ENCODE assay signal across 8 cellular contexts in the genomic region with DNA sequence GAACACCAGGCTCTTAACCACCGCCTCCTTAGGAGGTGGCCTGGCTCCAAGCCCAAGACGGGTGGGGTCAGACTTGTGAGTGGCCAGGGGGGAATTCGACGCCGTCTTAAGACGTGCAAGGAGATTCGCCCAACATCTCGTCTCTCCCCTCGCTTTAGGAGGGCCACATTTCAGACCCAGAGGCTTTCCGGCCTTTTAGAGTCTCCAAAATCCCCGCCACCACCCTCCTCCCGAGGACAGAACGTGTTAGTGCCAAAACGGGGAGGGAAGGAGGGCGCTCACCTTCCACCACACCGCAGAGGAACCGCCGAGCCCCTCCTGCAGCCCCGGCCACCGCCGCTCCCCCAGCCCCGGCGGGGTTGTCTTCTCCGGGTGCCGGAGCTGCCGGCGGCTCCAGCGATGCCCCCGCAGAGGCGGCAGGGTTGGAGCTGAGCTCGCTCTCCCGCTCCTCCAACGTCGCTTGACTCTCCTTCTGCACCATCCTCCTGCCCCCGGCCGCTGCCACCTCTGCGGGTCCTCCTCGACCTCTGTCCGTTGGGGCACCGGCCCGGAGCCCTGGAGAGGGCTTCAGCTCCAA. TPM values are rescaled to one million over a fixed set of nuclear protein-coding genes. Genes with fewer than 3 reads are reported as not detected.
DNase-seq lines count a peak whose midpoint lies in the region; ATAC-seq and TF ChIP-seq lines count a peak whose summit lies in the region.

No MANE protein-coding gene starts in this region.

- H3K4me1 Mint-ChIP-seq in CD4-positive, alpha-beta T cell (ENCODE audit: low read depth): peaks cover 55% of the 10 kb centered on the region
- peaks cover 45% of the 10 kb centered on the region for H3K4me1 Mint-ChIP-seq in activated naive CD4-positive, alpha-beta T cell treated with anti-CD3 and anti-CD28 coated beads, Interleukin-2, amount 10 ng/mL, durations not matched to agents 7 days and 5 days
- peaks cover 33% of the 10 kb centered on the region for H3K4me1 Mint-ChIP-seq in neural progenitor cell

- H3K27ac ChIP-seq in CD4-positive, alpha-beta T cell (ENCODE audit: low read depth, low read length): peak overlapping the region; percentile 87
- H3K27ac ChIP-seq in neural progenitor cell: peak overlapping the region; percentile 100

- peaks cover 53% of the 10 kb centered on the region for H4K20me1 ChIP-seq in neural progenitor cell (ENCODE audit: low read depth)

- DNase-seq in CD4-positive, alpha-beta T cell: peak in 4 of 10 experiments; percentile 15 to 50 (median 36)
- DNase-seq in NCI-H446 treated with DMSO at 0.1 percent for 48 hours (lab: John Stamatoyannopoulos, UW) (peak; percentile 4), foreskin melanocyte (peak; percentile 56), neural progenitor cell (ENCODE audit: low spot score) (peak; percentile 74), GM13977 (ENCODE audit: low spot score) (no peak), NCI-H1694 treated with DMSO at 0.1 percent for 48 hours (lab: John Stamatoyannopoulos, UW) (no peak)
- DNase-seq in activated naive CD4-positive, alpha-beta T cell treated with anti-CD3 and anti-CD28 coated beads, Interleukin-2, amount 10 ng/mL, durations not matched to agents 7 days and 5 days: peak; percentile 58

- peaks cover 74% of the 10 kb centered on the region for H3K79me2 ChIP-seq in neural progenitor cell (ENCODE audit: low read depth)

- no peak for TF ChIP-seq CTCF in CD4-positive, alpha-beta T cell (IDR thresholded peaks at IDR 0.05)
- TF ChIP-seq CTCF in neural progenitor cell (IDR thresholded peaks at IDR 0.05): no peak
- no peak for TF ChIP-seq CTCF in GM13977 (IDR thresholded peaks at IDR 0.05; ENCODE audit: extremely low read depth, insufficient read depth, missing control alignments)

- peaks cover 26% of the 10 kb centered on the region for H3K4me1 ChIP-seq in neural progenitor cell

- H3K27me3 Mint-ChIP-seq in CD4-positive, alpha-beta T cell: no peaks in the 10 kb centered on the region
- peaks cover 4% of the 10 kb centered on the region for H3K27me3 Mint-ChIP-seq in activated naive CD4-positive, alpha-beta T cell treated with anti-CD3 and anti-CD28 coated beads, Interleukin-2, amount 10 ng/mL, durations not matched to agents 7 days and 5 days
- no peaks in the 10 kb centered on the region for H3K27me3 Mint-ChIP-seq in neural progenitor cell (ENCODE audit: insufficient read depth, low read depth)

- intact Hi-C loops in CD4-positive, alpha-beta T cell (cut with DNase I, micrococcal nuclease): loop anchor here (1.0 to 10.0 kb wide), 8 partner anchors 13 to 927 kb away; partner anchors contain the start of genes NPM3 (in 2 of the 2), ARMH3 (in 1 of the 2), FBXW4 (in 1 of the 2) and NOLC1 (in 1 of the 2)

- CTCF ChIA-PET in CD4-positive, alpha-beta T cell (lab: Charles Lee): interaction anchor here (1.0 to 1.8 kb wide), 5 partner anchors 11 to 36 kb away, joined by 3 to 21 read pairs (median 10); partner anchors contain the start of gene NPM3
- CTCF ChIA-PET in activated naive CD4-positive, alpha-beta T cell treated with anti-CD3 and anti-CD28 coated beads, Interleukin-2, amount 10 ng/mL, durations not matched to agents 7 days and 5 days (lab: Charles Lee): interaction anchor here (1.0 to 2.9 kb wide), 5 partner anchors 12 to 36 kb away, joined by 3 to 19 read pairs (median 8); no protein-coding TSS in a partner anchor

- peak overlapping the region; percentile 94 for H3K4me3 ChIP-seq in neural progenitor cell

- peak overlapping the region; percentile 99 for H3K4me3 Mint-ChIP-seq in CD4-positive, alpha-beta T cell
- peak overlapping the region; percentile 89 for H3K4me3 Mint-ChIP-seq in activated naive CD4-positive, alpha-beta T cell treated with anti-CD3 and anti-CD28 coated beads, Interleukin-2, amount 10 ng/mL, durations not matched to agents 7 days and 5 days
- peak overlapping the region; percentile 90 for H3K4me3 Mint-ChIP-seq in neural progenitor cell

- H2AFZ ChIP-seq in neural progenitor cell (replicated peaks): no peak overlapping the region

- peaks cover 9% of the 10 kb centered on the region for H3K36me3 ChIP-seq in neural progenitor cell

- in situ Hi-C loops in GM13977 (cut with MboI; ENCODE audit: low pct_unique_long_range_greater_than_20kb, low sequenced_read_pairs, unreplicated experiment): no loop called here

- peak; percentile 2 for ATAC-seq in CD4-positive, alpha-beta T cell (ENCODE audit: poor library complexity)
- peak; percentile 4 for ATAC-seq in GM21381 (IDR thresholded peaks at IDR 0.05; ENCODE audit: unreplicated experiment)

- H3K9me3 ChIP-seq in CD4-positive, alpha-beta T cell (ENCODE audit: control insufficient read depth, low read length): no peaks in the 10 kb centered on the region
- no peaks in the 10 kb centered on the region for H3K9me3 ChIP-seq in neural progenitor cell (ENCODE audit: low read depth)

- peak overlapping the region; percentile 99 for H3K9ac ChIP-seq in neural progenitor cell

- H3K27ac Mint-ChIP-seq in CD4-positive, alpha-beta T cell: peak overlapping the region; percentile 96
- peak overlapping the region; percentile 96 for H3K27ac Mint-ChIP-seq in activated naive CD4-positive, alpha-beta T cell treated with anti-CD3 and anti-CD28 coated beads, Interleukin-2, amount 10 ng/mL, durations not matched to agents 7 days and 5 days
- H3K27ac Mint-ChIP-seq in neural progenitor cell: peak overlapping the region; percentile 100

- peaks cover 29% of the 10 kb centered on the region for H3F3A ChIP-seq in neural progenitor cell (ENCODE audit: low read depth)

- POLR2A ChIA-PET in CD4-positive, alpha-beta T cell (lab: Charles Lee): interaction anchor here (0.6 to 11.5 kb wide), 24 partner anchors 14 to 897 kb away, joined by 3 to 223 read pairs (median 4); partner anchors contain the start of genes ACTR1A, ARL3, ARMH3 and DPCD

- peak overlapping the region; percentile 91 for H3K4me2 ChIP-seq in neural progenitor cell

- H3K9me3 Mint-ChIP-seq in CD4-positive, alpha-beta T cell: no peaks in the 10 kb centered on the region
- no peaks in the 10 kb centered on the region for H3K9me3 Mint-ChIP-seq in activated naive CD4-positive, alpha-beta T cell treated with anti-CD3 and anti-CD28 coated beads, Interleukin-2, amount 10 ng/mL, durations not matched to agents 7 days and 5 days
- H3K9me3 Mint-ChIP-seq in neural progenitor cell: no peaks in the 10 kb centered on the region

- peaks cover 55% of the 10 kb centered on the region for H3K36me3 Mint-ChIP-seq in CD4-positive, alpha-beta T cell (ENCODE audit: low read depth)
- H3K36me3 Mint-ChIP-seq in activated naive CD4-positive, alpha-beta T cell treated with anti-CD3 and anti-CD28 coated beads, Interleukin-2, amount 10 ng/mL, durations not matched to agents 7 days and 5 days: peaks cover 42% of the 10 kb centered on the region
- H3K36me3 Mint-ChIP-seq in neural progenitor cell: peaks cover 9% of the 10 kb centered on the region

- no peaks in the 10 kb centered on the region for H3K27me3 ChIP-seq in CD4-positive, alpha-beta T cell (ENCODE audit: control insufficient read depth, insufficient read depth, low read length)
- no peaks in the 10 kb centered on the region for H3K27me3 ChIP-seq in neural progenitor cell

RNA-seq across cellular contexts. Expression of gene OGA, which starts 0.6 kb away (rescaled TPM):
- 100 to 1,000 TPM; 395 to 416 TPM for total RNA-seq in CD4-positive, alpha-beta T cell
- 197 and 275 TPM in 2 replicates for total RNA-seq in neural progenitor cell (ENCODE audit: low replicate concordance)

RNA-seq across cellular contexts. Expression of gene KCNIP2, which starts 26.0 kb away (rescaled TPM):
- 1 to 10 TPM in 1 of 2 experiments, under 1 TPM in 1; 0.77 to 1.6 TPM for total RNA-seq in CD4-positive, alpha-beta T cell
- total RNA-seq in neural progenitor cell (ENCODE audit: low replicate concordance): 2.4 and 5.5 TPM in 2 replicates

RNA-seq across cellular contexts. Expression of gene NPM3, which starts 34.4 kb away (rescaled TPM):
- 10 to 100 TPM; 15.5 to 15.8 TPM for total RNA-seq in CD4-positive, alpha-beta T cell
- 93.1 and 149 TPM in 2 replicates for total RNA-seq in neural progenitor cell (ENCODE audit: low replicate concordance)

RNA-seq across cellular contexts. Expression of gene FGF8, which starts 41.7 kb away (rescaled TPM):
- not detected for total RNA-seq in CD4-positive, alpha-beta T cell
- total RNA-seq in neural progenitor cell (ENCODE audit: low replicate concordance): 17.6 and 32.2 TPM in 2 replicates

Comparison
In these comparisons a context has a peak if more than half of its experiments do, and no peak if none do; other contexts are left out.
1. DNase-seq: peak in NCI-H446 treated with DMSO at 0.1 percent for 48 hours (single experiment), activated naive CD4-positive, alpha-beta T cell treated with anti-CD3 and anti-CD28 coated beads, Interleukin-2, amount 10 ng/mL, durations not matched to agents 7 days and 5 days (single experiment), foreskin melanocyte (single experiment) and neural progenitor cell (single experiment); none in GM13977 (single experiment) and NCI-H1694 treated with DMSO at 0.1 percent for 48 hours (single experiment).
2. Peak in every context shown above with its lines, with median percentiles within 50 percentile points of each other: H3K27ac Mint-ChIP-seq and H3K4me3 Mint-ChIP-seq.